7 cellular contexts compared by ENCODE assay signal in the genomic region with DNA sequence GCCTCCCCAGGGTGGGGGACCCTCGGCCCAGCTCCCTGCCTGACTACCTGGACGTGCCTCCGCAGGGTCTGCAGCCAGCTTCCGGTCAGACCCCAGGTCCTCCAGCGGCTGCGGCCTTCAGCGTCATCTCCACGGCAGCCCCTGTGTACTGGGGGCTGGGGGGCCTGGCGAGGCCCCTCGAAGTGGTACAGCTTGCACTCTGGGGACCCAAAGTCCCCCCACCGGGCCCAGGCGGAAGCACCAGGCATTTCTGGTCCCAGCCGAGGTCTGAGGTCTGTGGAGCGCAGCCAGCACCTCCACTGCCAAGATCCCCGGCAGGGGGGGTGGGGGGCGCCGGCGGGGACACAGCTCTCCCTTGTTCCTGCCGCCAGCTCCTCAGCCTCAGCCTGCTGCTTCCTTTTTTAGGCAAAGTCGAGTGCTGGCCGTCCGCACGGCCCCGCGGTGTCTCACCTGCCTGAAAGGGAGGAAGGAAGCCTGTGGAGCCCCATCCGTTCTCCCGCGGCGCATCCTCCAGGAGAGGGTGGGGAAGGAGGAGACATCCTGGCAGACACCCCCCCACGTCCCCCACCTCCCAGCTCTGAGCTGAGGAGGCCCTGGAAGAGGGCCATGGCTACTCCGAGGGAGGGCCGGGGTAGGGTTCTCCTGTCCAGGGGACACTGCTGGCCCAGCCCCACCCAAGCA. TPM values are rescaled to one million over a fixed set of nuclear protein-coding genes. Genes with fewer than 3 reads are reported as not detected.
DNase-seq lines count a peak whose midpoint lies in the region; ATAC-seq and TF ChIP-seq lines count a peak whose summit lies in the region.
"Had no signal": no experiment of that assay in that cellular context is flagged by ENCODE, and none has a peak within 500 bp of the region (broad histone marks: within the 10 kb centered on the region; RNA-seq: fewer than 3 reads in every experiment).

No MANE protein-coding gene starts in this region.

- H3K27me3 ChIP-seq in A673 (replicated peaks; ENCODE audit: insufficient read depth, low read depth, low read length, poor library complexity), result no peaks in the 10 kb centered on the region

- CTCF ChIA-PET in A673 (lab: Charles Lee), result no interaction called here

- POLR2A ChIA-PET in A673 (lab: Charles Lee; ENCODE audit: low non-redundant PET), result no interaction called here

- no peaks in the 10 kb centered on the region for H3K9me3 ChIP-seq in A673 (ENCODE audit: low read depth, low read length, poor library complexity, severe bottlenecking)

- no peak overlapping the region for H3K27ac ChIP-seq in A673 (ENCODE audit: low read depth, low read length, poor library complexity, severe bottlenecking)
- H3K27ac ChIP-seq: KMS-11 had no signal

- no TSS peak for BruUV-seq in A673 (replicated peaks; lab: Mats Ljungman, UMichigan)

- H3K36me3 ChIP-seq in A673 (ENCODE audit: insufficient read depth, low read length, poor library complexity, severe bottlenecking), result no peaks in the 10 kb centered on the region

- DNase-seq in NCI-H510A treated with DMSO at 0.1 percent for 48 hours (lab: John Stamatoyannopoulos, UW) (peak; percentile 43), head of caudate nucleus (peak; percentile 76 to 94 (median 86)), A673 (ENCODE audit: low spot score) (no peak), foreskin fibroblast (no peak)
- DNase-seq in stimulated activated CD8-positive, alpha-beta memory T cell treated with anti-CD3 and anti-CD28 coated beads, Interleukin-4, amount 100 ng/mL, for 48 hours, result peak; percentile 40

- H3K4me1 ChIP-seq in A673 (ENCODE audit: insufficient read depth, low read length, poor library complexity, severe bottlenecking), result peaks cover 11% of the 10 kb centered on the region

- TF ChIP-seq CTCF in A673 (conservative IDR thresholded peaks at IDR 0.05; ENCODE audit: low read depth, low read length), result no peak
- TF ChIP-seq CTCF in foreskin fibroblast (IDR thresholded peaks at IDR 0.05; ENCODE audit: low read depth, low read length), result no peak

- ATAC-seq in GM21381 (IDR thresholded peaks at IDR 0.05; ENCODE audit: unreplicated experiment), result no peak

- intact Hi-C loops in head of caudate nucleus (cut with DNase I) (no loop called here), A673 (cut with micrococcal nuclease; ENCODE audit: unreplicated experiment) (no loop called here)

- no peak overlapping the region for H3K4me3 ChIP-seq in A673 (ENCODE audit: low read depth, low read length, poor library complexity, severe bottlenecking)
- no peak overlapping the region for H3K4me3 ChIP-seq in foreskin fibroblast (ENCODE audit: low read depth in 1 of 2, low read length in 2 of 2)

RNA-seq across cellular contexts. Expression of a gene that starts 1.2 kb away (rescaled TPM):
- total RNA-seq in A673 (2021), result 0.92 and 2.7 TPM in 2 replicates

RNA-seq across cellular contexts. Expression of a gene that starts 13.2 kb away (rescaled TPM):
- total RNA-seq in A673 (2021), result not detected in 2 replicates

RNA-seq across cellular contexts. Expression of a gene that starts 15.2 kb away (rescaled TPM):
- 0.22 and 0.39 TPM in 2 replicates for total RNA-seq in A673 (2021)

RNA-seq across cellular contexts. Expression of a gene that starts 27.2 kb away (rescaled TPM):
- total RNA-seq in A673 (2021), result 137 and 151 TPM in 2 replicates

RNA-seq across cellular contexts. Expression of a gene that starts 35.1 kb away (rescaled TPM):
- total RNA-seq in A673 (2021), result 206 and 213 TPM in 2 replicates

Comparison
In these comparisons a context has a peak if more than half of its experiments do, and no peak if none do; other contexts are left out.
1. DNase-seq: peak in NCI-H510A treated with DMSO at 0.1 percent for 48 hours (single experiment), head of caudate nucleus (42 of 42) and stimulated activated CD8-positive, alpha-beta memory T cell treated with anti-CD3 and anti-CD28 coated beads, Interleukin-4, amount 100 ng/mL, for 48 hours (single experiment); none in A673 (single experiment) and foreskin fibroblast (0 of 2).